11 cellular contexts compared by ENCODE assay signal in genomic region chr4:21888195-21888976, GRCh38.
DNase-seq lines count a peak whose midpoint lies in the region; ATAC-seq and TF ChIP-seq lines count a peak whose summit lies in the region.
"Had no signal": no experiment of that assay in that cellular context is flagged by ENCODE, and none has a peak within 500 bp of the region (broad histone marks: within the 10 kb centered on the region; RNA-seq: fewer than 3 reads in every experiment).

No MANE protein-coding gene starts in this region.

- in situ Hi-C loops in KBM-7 (cut with MboI; ENCODE audit: low pct_unique_long_range_greater_than_20kb, low sequenced_read_pairs), result no loop called here

- H3K27ac ChIP-seq in breast epithelium (no peak overlapping the region), coronary artery (no peak overlapping the region)
- H3K27ac ChIP-seq: heart left ventricle had no signal

- H3K36me3 ChIP-seq in breast epithelium, result no peaks in the 10 kb centered on the region
- H3K36me3 ChIP-seq: heart left ventricle had no signal

- H3K27me3 ChIP-seq in breast epithelium, result no peaks in the 10 kb centered on the region
- H3K27me3 ChIP-seq: heart left ventricle had no signal

- H3K4me1 Mint-ChIP-seq in MCF 10A (ENCODE audit: insufficient read depth, unreplicated experiment), result peaks cover 11% of the 10 kb centered on the region

- H3K4me3 ChIP-seq in breast epithelium, result no peak overlapping the region
- no peak overlapping the region for H3K4me3 ChIP-seq in cardiac fibroblast (replicated peaks in 1 of 2; ENCODE audit: low read depth in 2 of 2, low read length in 2 of 2)
- no peak overlapping the region for H3K4me3 ChIP-seq in coronary artery
- H3K4me3 ChIP-seq: heart left ventricle had no signal

- peak overlapping the region; percentile 44 for H3K27ac Mint-ChIP-seq in MCF 10A (ENCODE audit: low read depth, unreplicated experiment)
- H3K27ac Mint-ChIP-seq: progenitor cell of endocrine pancreas had no signal

- no peaks in the 10 kb centered on the region for H3K27me3 Mint-ChIP-seq in MCF 10A (ENCODE audit: insufficient read depth, unreplicated experiment)
- H3K27me3 Mint-ChIP-seq: progenitor cell of endocrine pancreas had no signal

- no TSS peak for BruUV-seq in MCF 10A (replicated peaks; lab: Mats Ljungman, UMichigan)

- H3K9me3 ChIP-seq in breast epithelium, result no peaks in the 10 kb centered on the region
- H3K9me3 ChIP-seq: heart left ventricle had no signal

- TF ChIP-seq CTCF in MCF 10A (IDR thresholded peaks at IDR 0.05; ENCODE audit: unreplicated experiment), result no peak
- no peak for TF ChIP-seq CTCF in breast epithelium (IDR thresholded peaks at IDR 0.05)
- no peak for TF ChIP-seq CTCF in cardiac fibroblast (IDR thresholded peaks at IDR 0.05; ENCODE audit: low read depth, low read length)
- no peak for TF ChIP-seq CTCF in coronary artery (IDR thresholded peaks at IDR 0.05)

- POLR2A ChIA-PET in MCF 10A (lab: Yijun Ruan, JAX), result no interaction called here

- CTCF ChIA-PET in MCF 10A (lab: Yijun Ruan, JAX), result no interaction called here

- no peak for TF ChIP-seq POLR2A in breast epithelium (IDR thresholded peaks at IDR 0.05)

- H3K4me3 Mint-ChIP-seq in MCF 10A (ENCODE audit: unreplicated experiment), result no peak overlapping the region

- no peaks in the 10 kb centered on the region for H3K9me3 Mint-ChIP-seq in MCF 10A (ENCODE audit: unreplicated experiment)

- DNase-seq in MCF 10A (ENCODE audit: unreplicated experiment) (peak; percentile 77), breast epithelium (ENCODE audit: low spot score in 2 of 2) (no peak), cardiac fibroblast (ENCODE audit: low read depth in 2 of 2) (peak; percentile 62 to 94), superior temporal gyrus (ENCODE audit: extremely low spot score) (peak; percentile 61), NCI-H187 treated with DMSO at 0.1 percent for 48 hours (lab: John Stamatoyannopoulos, UW) (no peak), coronary artery (ENCODE audit: low spot score) (no peak), KBM-7 (no peak)
- DNase-seq: heart left ventricle, NCI-H774 had no signal

- no peaks in the 10 kb centered on the region for H3K4me1 ChIP-seq in breast epithelium
- H3K4me1 ChIP-seq: heart left ventricle had no signal

- peak; percentile 49 for ATAC-seq in HG03460 (IDR thresholded peaks at IDR 0.05; ENCODE audit: unreplicated experiment)
- ATAC-seq: heart left ventricle had no signal

- H3K36me3 Mint-ChIP-seq in MCF 10A (ENCODE audit: insufficient read depth, unreplicated experiment), result no peaks in the 10 kb centered on the region

- intact Hi-C loops in MCF 10A (cut with micrococcal nuclease) (no loop called here), breast epithelium (cut with DNase I; ENCODE audit: low total_unique reads) (no loop called here)

Comparison
In these comparisons a context has a peak if more than half of its experiments do, and no peak if none do; other contexts are left out.
1. DNase-seq: peak in MCF 10A (single experiment), cardiac fibroblast (2 of 2) and superior temporal gyrus (single experiment); none in breast epithelium (0 of 2), NCI-H187 treated with DMSO at 0.1 percent for 48 hours (single experiment), coronary artery (single experiment) and KBM-7 (single experiment).